In genomic region chr10:47897813-47898212, GRCh38 we compare ENCODE assay signal across 13 cellular contexts. TPM values are rescaled to one million over a fixed set of nuclear protein-coding genes. Genes with fewer than 3 reads are reported as not detected.
"Had no signal": no experiment of that assay in that cellular context is flagged by ENCODE, and none has a peak within 500 bp of the region (broad histone marks: within the 10 kb centered on the region; RNA-seq: fewer than 3 reads in every experiment).

No MANE protein-coding gene starts in this region.

RNA-seq across cellular contexts. Expression of gene NPY4R2, which starts 20.6 kb away (rescaled TPM):
- total RNA-seq: kidney, kidney epithelial cell, left lobe of liver, left ventricle myocardium inferior, left ventricle myocardium superior, liver, lung microvascular endothelial cell, mammary epithelial cell, mesothelial cell of epicardium, mononuclear cell, myocyte had no signal
- polyA plus RNA-seq: hepatocyte, immature natural killer cell, liver had no signal
